8 cellular contexts compared by ENCODE assay signal in genomic region chrX:131792789-131793462, GRCh38.
DNase-seq lines count a peak whose midpoint lies in the region; ATAC-seq and TF ChIP-seq lines count a peak whose summit lies in the region.

No MANE protein-coding gene starts in this region.

- H3K9me3 ChIP-seq in CD4-positive, alpha-beta T cell (ENCODE audit: control insufficient read depth, low read length) = no peaks in the 10 kb centered on the region

- no peaks in the 10 kb centered on the region for H3K36me3 Mint-ChIP-seq in CD4-positive, alpha-beta T cell (ENCODE audit: low read depth)

- no peaks in the 10 kb centered on the region for H3K27me3 ChIP-seq in CD4-positive, alpha-beta T cell (ENCODE audit: control insufficient read depth, insufficient read depth, low read length)

- no peaks in the 10 kb centered on the region for H3K9me3 Mint-ChIP-seq in CD4-positive, alpha-beta T cell

- no peaks in the 10 kb centered on the region for H3K4me1 Mint-ChIP-seq in CD4-positive, alpha-beta T cell (ENCODE audit: low read depth)

- ATAC-seq in CD4-positive, alpha-beta T cell (ENCODE audit: poor library complexity) = no peak
- peak; percentile 50 for ATAC-seq in GM21526 (IDR thresholded peaks at IDR 0.05; ENCODE audit: low FRiP score, unreplicated experiment)
- ATAC-seq in GM21381 (IDR thresholded peaks at IDR 0.05; ENCODE audit: unreplicated experiment) = no peak

- intact Hi-C loops in CD4-positive, alpha-beta T cell (cut with DNase I, micrococcal nuclease) = no loop called here

- no peak overlapping the region for H3K4me3 ChIP-seq in choroid plexus epithelial cell (ENCODE audit: low read depth, low read length)

- TF ChIP-seq CTCF in CD4-positive, alpha-beta T cell (IDR thresholded peaks at IDR 0.05) = no peak
- no peak for TF ChIP-seq CTCF in choroid plexus epithelial cell (conservative IDR thresholded peaks at IDR 0.05; ENCODE audit: low read depth, low read length)

- DNase-seq in CD4-positive, alpha-beta T cell = peak in 3 of 10 experiments; percentile 78 to 89 (median 83)
- DNase-seq in NCI-H226 = peak; percentile 2
- DNase-seq in choroid plexus epithelial cell (ENCODE audit: low read depth) = peak; percentile 44
- peak; percentile 5 for DNase-seq in pons (ENCODE audit: low spot score)
- DNase-seq in KG1 (lab: John Stamatoyannopoulos, UW) = no peak
- no peak for DNase-seq in NCI-H2107 treated with DMSO at 0.1 percent for 48 hours (lab: John Stamatoyannopoulos, UW; ENCODE audit: unreplicated experiment)

- POLR2A ChIA-PET in CD4-positive, alpha-beta T cell (lab: Charles Lee) = no interaction called here

- no peak overlapping the region for H3K4me3 Mint-ChIP-seq in CD4-positive, alpha-beta T cell

- CTCF ChIA-PET in CD4-positive, alpha-beta T cell (lab: Charles Lee) = interaction anchor here (0.8 to 1.5 kb wide), 8 partner anchors 9 to 87 kb away, joined by 3 to 9 read pairs (median 4); no protein-coding TSS in a partner anchor

- H3K27ac Mint-ChIP-seq in CD4-positive, alpha-beta T cell = no peak overlapping the region

- H3K27ac ChIP-seq in CD4-positive, alpha-beta T cell (ENCODE audit: low read depth, low read length) = peak overlapping the region; percentile 4

- no peaks in the 10 kb centered on the region for H3K27me3 Mint-ChIP-seq in CD4-positive, alpha-beta T cell

Comparison
In these comparisons a context has a peak if more than half of its experiments do, and no peak if none do; other contexts are left out.
1. DNase-seq: peak in NCI-H226 (single experiment), choroid plexus epithelial cell (single experiment) and pons (single experiment); none in KG1 (single experiment) and NCI-H2107 treated with DMSO at 0.1 percent for 48 hours (single experiment).